ENCODE assay signal across 8 cellular contexts in the genomic region with DNA sequence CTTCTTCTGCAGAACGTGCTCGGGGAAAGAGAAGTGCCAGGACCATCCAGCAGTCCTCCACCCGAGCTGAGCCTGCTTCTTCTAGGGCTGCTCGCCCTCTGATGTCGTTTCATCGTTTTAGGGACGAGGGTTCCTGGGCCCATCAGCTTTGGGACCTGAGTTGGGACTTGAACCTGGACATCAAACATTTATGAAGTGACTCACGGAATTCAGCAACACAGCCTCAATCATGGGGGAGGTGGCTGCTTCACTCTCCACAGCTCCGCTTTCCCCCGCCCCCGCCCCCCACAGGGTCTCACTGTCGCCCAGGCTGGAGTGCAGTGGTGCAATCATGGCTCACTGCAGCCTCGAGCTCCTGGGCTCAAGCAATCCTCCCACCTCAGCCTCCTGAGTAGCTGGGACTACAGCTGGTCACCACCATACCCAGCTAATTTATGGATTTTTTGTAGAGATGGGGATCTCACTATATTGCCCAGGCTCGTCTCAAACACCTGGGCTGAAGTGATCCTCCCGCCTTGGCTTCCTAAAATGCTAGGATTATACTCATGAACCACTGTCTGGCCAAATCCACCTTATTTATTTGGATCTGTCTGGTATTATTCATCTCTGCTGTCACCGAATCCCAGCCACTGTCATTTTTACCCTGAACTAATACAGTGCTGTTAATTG. TPM values are rescaled to one million over a fixed set of nuclear protein-coding genes. Genes with fewer than 3 reads are reported as not detected.
A peak's percentile ranks its signal among the peaks of the same experiment; 100 is the strongest.
DNase-seq lines count a peak whose midpoint lies in the region; ATAC-seq and TF ChIP-seq lines count a peak whose summit lies in the region.

No MANE protein-coding gene starts in this region.

- peaks cover 38% of the 10 kb centered on the region for H3K4me1 Mint-ChIP-seq in activated CD4-positive, alpha-beta T cell treated with anti-CD3 and anti-CD28 coated beads, Interleukin-2, amount 10 ng/mL, durations not matched to agents 24 days and 14 days

- H3K27me3 Mint-ChIP-seq in activated CD4-positive, alpha-beta T cell treated with anti-CD3 and anti-CD28 coated beads, Interleukin-2, amount 10 ng/mL, durations not matched to agents 24 days and 14 days: no peaks in the 10 kb centered on the region

- H4K20me1 ChIP-seq in OCI-LY3 (ENCODE audit: insufficient read depth, low read length): no peaks in the 10 kb centered on the region; the same call in 1 of the 2 replicates

- H3K9me3 Mint-ChIP-seq in activated CD4-positive, alpha-beta T cell treated with anti-CD3 and anti-CD28 coated beads, Interleukin-2, amount 10 ng/mL, durations not matched to agents 24 days and 14 days: no peaks in the 10 kb centered on the region

- H3K27ac ChIP-seq in OCI-LY3 (ENCODE audit: low read length) (peak overlapping the region; percentile 61), coronary artery (peak overlapping the region; percentile 75 to 88), muscle layer of colon (ENCODE audit: low read depth, low read length) (peak overlapping the region; percentile 90)

- H3K27me3 ChIP-seq in OCI-LY3 (ENCODE audit: low read depth, low read length): no peaks in the 10 kb centered on the region
- no peaks in the 10 kb centered on the region for H3K27me3 ChIP-seq in muscle layer of colon (ENCODE audit: control insufficient read depth in 1 of 2, insufficient read depth in 2 of 2, low read length in 2 of 2)

- H3K79me2 ChIP-seq in OCI-LY3 (ENCODE audit: low read length): peaks cover 36% of the 10 kb centered on the region

- H3K36me3 Mint-ChIP-seq in activated CD4-positive, alpha-beta T cell treated with anti-CD3 and anti-CD28 coated beads, Interleukin-2, amount 10 ng/mL, durations not matched to agents 24 days and 14 days (ENCODE audit: low read depth): peaks cover 16% of the 10 kb centered on the region

- intact Hi-C loops in activated CD4-positive, alpha-beta T cell treated with anti-CD3 and anti-CD28 coated beads, Interleukin-2, amount 10 ng/mL, durations not matched to agents 24 days and 14 days (cut with micrococcal nuclease): loop anchor here (1.0 kb wide), 4 partner anchors 15 to 91 kb away; a partner anchor contains a TSS

- peaks cover 15% of the 10 kb centered on the region for H3K36me3 ChIP-seq in OCI-LY3 (replicated peaks; ENCODE audit: low read depth, low read length)
- H3K36me3 ChIP-seq in muscle layer of colon (ENCODE audit: insufficient read depth, low read length): no peaks in the 10 kb centered on the region

- peaks cover 34% of the 10 kb centered on the region for H3K4me1 ChIP-seq in OCI-LY3 (ENCODE audit: low read length)
- peaks cover 31% of the 10 kb centered on the region for H3K4me1 ChIP-seq in muscle layer of colon (ENCODE audit: insufficient read depth, low read length)

- H2AFZ ChIP-seq in OCI-LY3 (ENCODE audit: low read depth, low read length): peak overlapping the region; percentile 24; the same call in 1 of the 2 replicates

- H3K4me3 ChIP-seq in OCI-LY3 (ENCODE audit: low read length) (peak overlapping the region; percentile 92), coronary artery (peak overlapping the region; percentile 74), muscle layer of colon (ENCODE audit: low read depth in 1 of 2, low read length in 2 of 2) (peak overlapping the region; percentile 36 to 90)

- H3K4me3 Mint-ChIP-seq in activated CD4-positive, alpha-beta T cell treated with anti-CD3 and anti-CD28 coated beads, Interleukin-2, amount 10 ng/mL, durations not matched to agents 24 days and 14 days: peak overlapping the region; percentile 99

- TF ChIP-seq CTCF in OCI-LY3 (IDR thresholded peaks at IDR 0.05; ENCODE audit: low read depth, low read length) (no peak), coronary artery (IDR thresholded peaks at IDR 0.05) (no peak)

- no peak for DNase-seq in activated CD4-positive, alpha-beta T cell treated with anti-CD3 and anti-CD28 coated beads, Interleukin-2, amount 10 ng/mL, durations not matched to agents 24 days and 14 days
- DNase-seq in activated CD4-positive, alpha-beta T cell treated with anti-CD3 and anti-CD28 coated beads, Interleukin-2, amount 50 U/mL, for 4 hours: no peak
- DNase-seq in coronary artery (ENCODE audit: low spot score) (peak; percentile 78), RKO (ENCODE audit: low spot score) (no peak), NCI-H2029 treated with DMSO at 0.1 percent for 48 hours (lab: John Stamatoyannopoulos, UW) (no peak)

- H3K4me2 ChIP-seq in OCI-LY3 (ENCODE audit: low read length): peak overlapping the region; percentile 88

- no peak for ATAC-seq in HG03135 (IDR thresholded peaks at IDR 0.05; ENCODE audit: unreplicated experiment)

- H3K27ac Mint-ChIP-seq in activated CD4-positive, alpha-beta T cell treated with anti-CD3 and anti-CD28 coated beads, Interleukin-2, amount 10 ng/mL, durations not matched to agents 24 days and 14 days: peak overlapping the region; percentile 93

- H3K9me3 ChIP-seq in OCI-LY3 (ENCODE audit: insufficient read depth, low read length): no peaks in the 10 kb centered on the region
- H3K9me3 ChIP-seq in muscle layer of colon (ENCODE audit: low read length): no peaks in the 10 kb centered on the region

- H3K9ac ChIP-seq in OCI-LY3 (ENCODE audit: low read length) (peak overlapping the region; percentile 82), muscle layer of colon (ENCODE audit: low read length) (peak overlapping the region; percentile 68)

RNA-seq across cellular contexts. Expression of a gene that starts 0.7 kb away (rescaled TPM):
- 89.4 and 94.8 TPM in 2 replicates for total RNA-seq in activated CD4-positive, alpha-beta T cell treated with anti-CD3 and anti-CD28 coated beads, Interleukin-2, amount 10 ng/mL, durations not matched to agents 24 days and 14 days

RNA-seq across cellular contexts. Expression of a gene that starts 16.0 kb away (rescaled TPM):
- total RNA-seq in activated CD4-positive, alpha-beta T cell treated with anti-CD3 and anti-CD28 coated beads, Interleukin-2, amount 10 ng/mL, durations not matched to agents 24 days and 14 days: 63.9 and 64.4 TPM in 2 replicates

RNA-seq across cellular contexts. Expression of a gene that starts 30.9 kb away (rescaled TPM):
- total RNA-seq in activated CD4-positive, alpha-beta T cell treated with anti-CD3 and anti-CD28 coated beads, Interleukin-2, amount 10 ng/mL, durations not matched to agents 24 days and 14 days: 52.6 and 57.3 TPM in 2 replicates

RNA-seq across cellular contexts. Expression of a gene that starts 32.8 kb away (rescaled TPM):
- 68.0 and 82.0 TPM in 2 replicates for total RNA-seq in activated CD4-positive, alpha-beta T cell treated with anti-CD3 and anti-CD28 coated beads, Interleukin-2, amount 10 ng/mL, durations not matched to agents 24 days and 14 days

RNA-seq across cellular contexts. Expression of a gene that starts 47.5 kb away (rescaled TPM):
- 0.09 TPM in 2 replicates for total RNA-seq in activated CD4-positive, alpha-beta T cell treated with anti-CD3 and anti-CD28 coated beads, Interleukin-2, amount 10 ng/mL, durations not matched to agents 24 days and 14 days
